In the genomic region with DNA sequence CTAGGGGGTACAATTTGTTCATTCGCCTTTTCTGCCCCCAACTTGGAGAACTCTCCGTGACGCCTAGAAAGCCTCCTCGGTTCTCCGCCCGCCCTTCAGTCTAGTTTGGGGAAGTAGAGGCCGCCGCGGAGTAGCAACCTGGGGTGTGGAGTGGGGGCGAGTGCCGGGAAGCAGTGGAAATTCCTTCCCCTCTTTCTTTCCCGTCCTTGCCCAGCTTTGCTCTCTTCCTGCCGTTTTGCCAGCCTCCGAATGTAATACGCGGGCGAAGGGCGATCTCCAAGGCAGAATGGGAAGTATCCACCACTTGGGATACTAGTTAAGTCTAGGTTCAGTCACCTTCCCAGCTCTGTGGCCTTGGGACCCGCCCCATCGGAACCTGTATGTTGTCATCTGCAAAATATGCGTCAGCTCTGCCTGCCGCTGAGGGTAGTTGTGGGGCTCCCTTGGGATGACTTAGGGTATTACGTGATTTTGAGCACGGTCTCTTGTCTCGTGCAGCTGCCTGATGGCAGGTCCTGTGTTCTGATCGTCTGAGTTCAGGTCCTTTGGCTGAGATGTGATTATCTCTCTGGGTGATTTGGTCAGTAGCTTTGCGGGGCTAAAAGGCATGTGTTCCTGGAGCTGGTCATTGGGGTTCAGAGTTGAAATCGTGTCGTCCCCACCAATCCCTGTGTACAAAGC, we compare ENCODE assay signal across 8 cellular contexts. TPM values are rescaled to one million over a fixed set of nuclear protein-coding genes. Genes with fewer than 3 reads are reported as not detected.
DNase-seq lines count a peak whose midpoint lies in the region; ATAC-seq and TF ChIP-seq lines count a peak whose summit lies in the region.

No MANE protein-coding gene starts in this region.

- H3K27me3 ChIP-seq in trophoblast cell (ENCODE audit: insufficient read depth, low read length): peaks cover 7% of the 10 kb centered on the region
- no peaks in the 10 kb centered on the region for H3K27me3 ChIP-seq in upper lobe of right lung

- ATAC-seq in GM21723 (IDR thresholded peaks at IDR 0.05; ENCODE audit: unreplicated experiment): peak; percentile 75
- peak; percentile 79 for ATAC-seq in upper lobe of right lung

- H3K4me3 ChIP-seq in Jurkat, Clone E6-1 (ENCODE audit: low read length): peak overlapping the region; percentile 74
- H3K4me3 ChIP-seq in trophoblast cell (ENCODE audit: low read depth, low read length): peak overlapping the region; percentile 80
- H3K4me3 ChIP-seq in upper lobe of right lung: peak overlapping the region; percentile 83

- H2BK12ac ChIP-seq in trophoblast cell (ENCODE audit: low read length): peak overlapping the region; percentile 1

- H3K4me2 ChIP-seq in trophoblast cell (ENCODE audit: low read length): peak overlapping the region; percentile 99

- peaks cover 6% of the 10 kb centered on the region for H3K79me2 ChIP-seq in trophoblast cell (ENCODE audit: control insufficient read depth, insufficient read depth, low read length, poor library complexity)

- peak overlapping the region; percentile 41 for H3K27ac ChIP-seq in trophoblast cell (ENCODE audit: low read depth, low read length)
- peak overlapping the region; percentile 84 for H3K27ac ChIP-seq in upper lobe of right lung

- TF ChIP-seq CTCF in upper lobe of right lung (IDR thresholded peaks at IDR 0.05): no peak

- peak overlapping the region; percentile 64 for H3K9ac ChIP-seq in trophoblast cell (ENCODE audit: low read length)

- peak overlapping the region; percentile 21 for H2BK120ac ChIP-seq in trophoblast cell (ENCODE audit: insufficient read depth, low read length, poor library complexity)

- H3K9me3 ChIP-seq in trophoblast cell (ENCODE audit: insufficient read depth, low read depth, low read length) (no peaks in the 10 kb centered on the region), upper lobe of right lung (no peaks in the 10 kb centered on the region)

- H3K79me1 ChIP-seq in trophoblast cell (ENCODE audit: low read length): peaks cover 9% of the 10 kb centered on the region

- H4K91ac ChIP-seq in trophoblast cell (ENCODE audit: low read depth, low read length): peak overlapping the region; percentile 74

- H2AFZ ChIP-seq in trophoblast cell (ENCODE audit: insufficient read depth, low read length, poor library complexity): peak overlapping the region; percentile 33

- H3K4me1 ChIP-seq in trophoblast cell (ENCODE audit: control insufficient read depth in 1 of 2, insufficient read depth in 2 of 2, low read length in 2 of 2) (peaks cover 0 to 6% of the 10 kb centered on the region in 2 experiments), upper lobe of right lung (peaks cover 26% of the 10 kb centered on the region)

- H3K36me3 ChIP-seq in trophoblast cell (ENCODE audit: control insufficient read depth in 1 of 2, insufficient read depth in 2 of 2, low read length in 2 of 2): no peaks in the 10 kb centered on the region
- H3K36me3 ChIP-seq in upper lobe of right lung: no peaks in the 10 kb centered on the region

- H3K18ac ChIP-seq in trophoblast cell (ENCODE audit: low read length): peak overlapping the region; percentile 89

- intact Hi-C loops in head of caudate nucleus (cut with DNase I) (no loop called here), upper lobe of right lung (cut with DNase I) (no loop called here)

- H3K4ac ChIP-seq in trophoblast cell (ENCODE audit: low read depth, low read length): peak overlapping the region; percentile 3

- peak overlapping the region; percentile 52 for H3K14ac ChIP-seq in trophoblast cell (ENCODE audit: low read length)

- no CpG with 5 or more reads among the region's 29 CpGs for WGBS in trophoblast cell (ENCODE audit: extremely low coverage, insufficient coverage, insufficient read length)

- peak overlapping the region; percentile 55 for H4K12ac ChIP-seq in trophoblast cell (ENCODE audit: low read depth, low read length)

- peak overlapping the region; percentile 63 for H4K8ac ChIP-seq in trophoblast cell (ENCODE audit: low read depth, low read length)

- H3K23ac ChIP-seq in trophoblast cell (ENCODE audit: low read length): no peak overlapping the region

- DNase-seq in Daoy (ENCODE audit: low read depth) (peak; percentile 83), SIG-M5 (lab: John Stamatoyannopoulos, UW) (peak; percentile 14), head of caudate nucleus (peak in 41 of 42 donors; percentile 23 to 78 (median 48)), trophoblast cell (peak; percentile 81 to 83), upper lobe of right lung (peak; percentile 81)
- DNase-seq in Jurkat, Clone E6-1 (ENCODE audit: low read depth, low spot score): no peak
- DNase-seq in activated naive CD4-positive, alpha-beta T cell (lab: John Stamatoyannopoulos, UW): peak in 3 of 4 experiments; percentile 7 to 41 (median 29)

- peak overlapping the region; percentile 2 for H2AK5ac ChIP-seq in trophoblast cell (ENCODE audit: low read length)

- peak overlapping the region; percentile 49 for H2BK5ac ChIP-seq in trophoblast cell (ENCODE audit: low read depth, low read length, poor library complexity)

RNA-seq across cellular contexts. Expression of a gene that starts 0.7 kb away (rescaled TPM):
- total RNA-seq in Daoy (2014; rRNA removed; shearing (Covaris generic)): 67.1 and 120 TPM in 2 replicates
- 21.9 TPM for polyA plus RNA-seq in Jurkat, Clone E6-1 (2012; ENCODE audit: insufficient read depth, insufficient read length)
- polyA plus RNA-seq in trophoblast cell (2013): 139 and 142 TPM in 2 replicates
- total RNA-seq in upper lobe of right lung: 227 TPM
